In genomic region chrX:72713130-72713529, GRCh38 we compare ENCODE assay signal across 8 cellular contexts. TPM values are rescaled to one million over a fixed set of nuclear protein-coding genes. Genes with fewer than 3 reads are reported as not detected.
DNase-seq lines count a peak whose midpoint lies in the region; TF ChIP-seq lines count a peak whose summit lies in the region.

No MANE protein-coding gene starts in this region.

- no peaks in the 10 kb centered on the region for H3K9me3 Mint-ChIP-seq in Calu3 (ENCODE audit: low read depth, unreplicated experiment)

- WGBS in ovary, 3 donors: 36 to 47% (median 46%) methylated on average over 3 of the region's 3 CpGs
- WGBS in tibial nerve, 2 donors: 57 to 65% methylated on average over 3 of the region's 3 CpGs

- H3K36me3 ChIP-seq in ovary (no peaks in the 10 kb centered on the region), tibial nerve (no peaks in the 10 kb centered on the region)

- H3K27ac ChIP-seq in ovary: peak overlapping the region; percentile 25 to 95
- no peak overlapping the region for H3K27ac ChIP-seq in tibial nerve

- peaks cover 15% of the 10 kb centered on the region for H3K4me1 Mint-ChIP-seq in Calu3 (ENCODE audit: low read depth, unreplicated experiment)

- no peaks in the 10 kb centered on the region for H3K27me3 Mint-ChIP-seq in Calu3 (ENCODE audit: unreplicated experiment)

- H3K4me3 ChIP-seq in NB4 (ENCODE audit: low read depth, low read length): peak overlapping the region; percentile 50
- peak overlapping the region; percentile 33 for H3K4me3 ChIP-seq in ovary
- H3K4me3 ChIP-seq in tibial nerve: peak overlapping the region in 1 of 4 donors; percentile 55

- H3K27me3 ChIP-seq in ovary: no peaks in the 10 kb centered on the region
- no peaks in the 10 kb centered on the region for H3K27me3 ChIP-seq in tibial nerve

- H3K27ac Mint-ChIP-seq in Calu3 (ENCODE audit: unreplicated experiment): peak overlapping the region; percentile 70

- peaks cover 17% of the 10 kb centered on the region for H3K36me3 Mint-ChIP-seq in Calu3 (ENCODE audit: insufficient read depth, unreplicated experiment)

- no peaks in the 10 kb centered on the region for H3K9me3 ChIP-seq in ovary
- no peaks in the 10 kb centered on the region for H3K9me3 ChIP-seq in tibial nerve

- DNase-seq in Calu3 (no peak), NB4 (ENCODE audit: low read depth) (peak; percentile 1), dermis blood vessel endothelial cell (peak; percentile 0), ovary (no peak), globus pallidus (ENCODE audit: low spot score) (no peak), tibial nerve (ENCODE audit: low spot score in 2 of 2) (no peak), DMS153 treated with DMSO at 0.1 percent for 48 hours (lab: John Stamatoyannopoulos, UW; ENCODE audit: unreplicated experiment) (no peak)
- DNase-seq in activated CD4-positive, alpha-beta T cell treated with anti-CD3 and anti-CD28 coated beads, Interleukin-2, amount 50 U/mL, for 4 hours: no peak

- no peak for TF ChIP-seq EP300 in ovary (IDR thresholded peaks at IDR 0.05)
- no peak for TF ChIP-seq EP300 in tibial nerve (IDR thresholded peaks at IDR 0.05)

- no peak for TF ChIP-seq POLR2A in NB4 (IDR thresholded peaks at IDR 0.05; ENCODE audit: extremely low read depth, insufficient read length)
- no peak for TF ChIP-seq POLR2A in ovary (IDR thresholded peaks at IDR 0.05)
- TF ChIP-seq POLR2A in tibial nerve (IDR thresholded peaks at IDR 0.05): no peak

- peak overlapping the region; percentile 91 for H3K4me3 Mint-ChIP-seq in Calu3 (ENCODE audit: low read depth, unreplicated experiment)

- TF ChIP-seq CTCF in Calu3 (IDR thresholded peaks at IDR 0.05; ENCODE audit: unreplicated experiment) (no peak), NB4 (IDR thresholded peaks at IDR 0.05; ENCODE audit: low read depth, low read length) (no peak), ovary (IDR thresholded peaks at IDR 0.05) (no peak), tibial nerve (IDR thresholded peaks at IDR 0.05) (no peak)

- H3K4me1 ChIP-seq in ovary (ENCODE audit: insufficient read depth) (no peaks in the 10 kb centered on the region), tibial nerve (no peaks in the 10 kb centered on the region)

- CTCF ChIA-PET in Calu3 (lab: Charles Lee): no interaction called here

- BruUV-seq in Calu3 (replicated peaks; lab: Mats Ljungman, UMichigan): no TSS peak

- intact Hi-C loops in Calu3 (cut with micrococcal nuclease; ENCODE audit: unreplicated experiment) (loop anchor here (5.0 kb wide), 1 partner anchor 91 kb away; no protein-coding TSS in a partner anchor), ovary (cut with DNase I) (no loop called here)

RNA-seq across cellular contexts. Expression of gene PHKA1, which starts 1.0 kb away (rescaled TPM):
- total RNA-seq in Calu3 (2022): 7.4 and 7.8 TPM in 2 replicates
- 9.7 and 11.4 TPM in 2 replicates for total RNA-seq in dermis blood vessel endothelial cell
- total RNA-seq in ovary: 10 to 100 TPM in 4 of 7 donors, 1 to 10 TPM in 3; 7.5 to 14.8 (median 10.1) TPM
- 1 to 10 TPM; 4.6 to 7.5 TPM for polyA plus RNA-seq in ovary
- 1 to 10 TPM; 2.0 to 4.2 (median 3.2) TPM for total RNA-seq in tibial nerve

Comparison
In these comparisons a context has a peak if more than half of its experiments do, and no peak if none do; other contexts are left out.
1. DNase-seq: peak in NB4 (single experiment) and dermis blood vessel endothelial cell (single experiment); none in Calu3 (single experiment), ovary (0 of 5), globus pallidus (single experiment), tibial nerve (0 of 2), activated CD4-positive, alpha-beta T cell treated with anti-CD3 and anti-CD28 coated beads, Interleukin-2, amount 50 U/mL, for 4 hours (0 of 2) and DMS153 treated with DMSO at 0.1 percent for 48 hours (single experiment).
2. H3K27ac ChIP-seq: peak in ovary (2 of 2); none in tibial nerve (0 of 4).